28 cellular contexts compared by ENCODE assay signal in genomic region chr1:116966791-116967190, GRCh38. TPM values are rescaled to one million over a fixed set of nuclear protein-coding genes. Genes with fewer than 3 reads are reported as not detected.
DNase-seq lines count a peak whose midpoint lies in the region; ATAC-seq and TF ChIP-seq lines count a peak whose summit lies in the region.
"Had no signal": no experiment of that assay in that cellular context is flagged by ENCODE, and none has a peak within 500 bp of the region (broad histone marks: within the 10 kb centered on the region; RNA-seq: fewer than 3 reads in every experiment).

No MANE protein-coding gene starts in this region.

- H3K4me1 ChIP-seq in GM23248 (ENCODE audit: insufficient read depth) (peaks cover 13% of the 10 kb centered on the region), skeletal muscle satellite cell (ENCODE audit: control insufficient read depth, insufficient read depth, low read length) (peaks cover 10% of the 10 kb centered on the region), tibial nerve (no peaks in the 10 kb centered on the region)
- H3K4me1 ChIP-seq: A549 had no signal

- H3F3A ChIP-seq in GM23248 (ENCODE audit: insufficient read depth), result peaks cover 19% of the 10 kb centered on the region

- TF ChIP-seq EP300 in tibial nerve (IDR thresholded peaks at IDR 0.05), result no peak

- in situ Hi-C loops in GM23248 (cut with MboI), result no loop called here

- no peak for TF ChIP-seq CTCF in AG10803 (conservative IDR thresholded peaks at IDR 0.05; ENCODE audit: low read length)
- TF ChIP-seq CTCF in tibial nerve (IDR thresholded peaks at IDR 0.05), result no peak

- DNase-seq in AG10803 (ENCODE audit: low read depth) (peak; percentile 68), GM23248 (peak; percentile 85), fibroblast of peridontal ligament (ENCODE audit: extremely low read depth) (peak; percentile 34), NCI-H1930 (lab: John Stamatoyannopoulos, UW) (no peak), tibial nerve (ENCODE audit: low spot score in 2 of 2) (no peak)
- DNase-seq: AML-193; Calu3; CD8-positive, alpha-beta memory T cell; EL; GF-D8; Kasumi-1; NCI-H1417 treated with DMSO at 0.1 percent for 48 hours; NCI-H187; NCI-H2227 treated with DMSO at 0.1 percent for 48 hours; NCI-H510A treated with DMSO at 0.1 percent for 48 hours; NCI-H748 treated with DMSO at 0.1 percent for 48 hours; SHP77 treated with DMSO at 0.1 percent for 48 hours; SW 1271 had no signal

- no peaks in the 10 kb centered on the region for H4K20me1 ChIP-seq in GM23248 (ENCODE audit: insufficient read depth)

- WGBS in GM23248 (ENCODE audit: low coverage in 1 of 2, low lambda C conversion rate in 2 of 2, missing lambda C conversion rate in 2 of 2), 2 experiments, result 53 to 63% methylated on average over 11 of the region's 11 CpGs
- WGBS in tibial nerve, 2 donors, result 93 to 98% methylated on average over 11 of the region's 11 CpGs

- H3K36me3 ChIP-seq in GM23248 (ENCODE audit: low read depth) (no peaks in the 10 kb centered on the region), skeletal muscle satellite cell (ENCODE audit: insufficient read depth, low read length) (no peaks in the 10 kb centered on the region), tibial nerve (no peaks in the 10 kb centered on the region)

- no peaks in the 10 kb centered on the region for H3K9me2 ChIP-seq in GM23248 (ENCODE audit: insufficient read depth)

- H3K79me2 ChIP-seq in GM23248 (ENCODE audit: insufficient read depth), result no peaks in the 10 kb centered on the region

- H3K9me3 ChIP-seq in GM23248 (ENCODE audit: low read depth), result no peaks in the 10 kb centered on the region
- no peaks in the 10 kb centered on the region for H3K9me3 ChIP-seq in skeletal muscle satellite cell (replicated peaks; ENCODE audit: low read length)
- H3K9me3 ChIP-seq in tibial nerve, result no peaks in the 10 kb centered on the region
- H3K9me3 ChIP-seq: A549, HAP-1 had no signal

- H3K4me3 ChIP-seq in AG10803 (ENCODE audit: low read length) (no peak overlapping the region), GM23248 (peak overlapping the region; percentile 41), skeletal muscle satellite cell (ENCODE audit: low read length) (no peak overlapping the region), tibial nerve (no peak overlapping the region)
- H3K4me3 ChIP-seq: A549, GM12878, GM23338, HAP-1, SK-N-MC had no signal

- no peak for TF ChIP-seq POLR2A in tibial nerve (IDR thresholded peaks at IDR 0.05)

- H3K27me3 ChIP-seq in GM23248 (replicated peaks; ENCODE audit: insufficient read depth) (no peaks in the 10 kb centered on the region), skeletal muscle satellite cell (ENCODE audit: control insufficient read depth, insufficient read depth, low read length) (no peaks in the 10 kb centered on the region), tibial nerve (no peaks in the 10 kb centered on the region)

- H3K27ac ChIP-seq in GM23248 (peak overlapping the region; percentile 84), tibial nerve (no peak overlapping the region)
- H3K27ac ChIP-seq: A549, C4-2B, RWPE1, SK-N-MC had no signal

- H3K4me2 ChIP-seq in GM23248 (ENCODE audit: unreplicated experiment) (peak overlapping the region; percentile 61), skeletal muscle satellite cell (ENCODE audit: low read length) (peak overlapping the region; percentile 60)
- H3K4me2 ChIP-seq: A549, GM23338 had no signal

- H3K9ac ChIP-seq in GM23248, result peak overlapping the region; percentile 69
- no peak overlapping the region for H3K9ac ChIP-seq in skeletal muscle satellite cell (ENCODE audit: low read depth, low read length)

- H2AFZ ChIP-seq in GM23248, result peak overlapping the region; percentile 23; the same call in 1 of the 2 replicates
- H2AFZ ChIP-seq: GM23338 had no signal

- ATAC-seq in HG03280 (IDR thresholded peaks at IDR 0.05; ENCODE audit: unreplicated experiment) (no peak), HG02981 (IDR thresholded peaks at IDR 0.05; ENCODE audit: unreplicated experiment) (no peak)
- ATAC-seq: A549, GM12878, GM23338 had no signal

RNA-seq across cellular contexts. Expression of gene CD101, which starts 34.8 kb away (rescaled TPM):
- not detected in 2 replicates for total RNA-seq in GM23248 (2014; rRNA removed; shearing (Covaris generic))
- not detected in 2 replicates for polyA plus RNA-seq in GM23248 (2016; fragmentation: Nextera tagmentation; extraction: Ambion mirVana)
- total RNA-seq in skeletal muscle satellite cell (2012; rRNA removed), result 0.22 TPM in 1 of 2 replicates, not detected in the other
- total RNA-seq in tibial nerve, result 1 to 10 TPM in 1 of 4 donors, under 1 TPM in 2, not detected in 1; under 0.01 to 2.9 (median 0.59) TPM

RNA-seq across cellular contexts. Expression of gene PTGFRN, which starts 57.1 kb away (rescaled TPM):
- total RNA-seq in GM23248 (2014; rRNA removed; shearing (Covaris generic)), result 25.7 and 27.6 TPM in 2 replicates
- 14.7 and 15.2 TPM in 2 replicates for polyA plus RNA-seq in GM23248 (2016; fragmentation: Nextera tagmentation; extraction: Ambion mirVana)
- 26.9 and 32.4 TPM in 2 replicates for total RNA-seq in skeletal muscle satellite cell (2012; rRNA removed)
- total RNA-seq in tibial nerve, result 10 to 100 TPM; 10.2 to 19.0 (median 14.7) TPM

Comparison
In these comparisons a context has a peak if more than half of its experiments do, and no peak if none do; other contexts are left out.
1. DNase-seq: peak in AG10803 (single experiment), GM23248 (single experiment) and fibroblast of peridontal ligament (single experiment); none in NCI-H1930 (0 of 2) and tibial nerve (0 of 2).